In the genomic region with DNA sequence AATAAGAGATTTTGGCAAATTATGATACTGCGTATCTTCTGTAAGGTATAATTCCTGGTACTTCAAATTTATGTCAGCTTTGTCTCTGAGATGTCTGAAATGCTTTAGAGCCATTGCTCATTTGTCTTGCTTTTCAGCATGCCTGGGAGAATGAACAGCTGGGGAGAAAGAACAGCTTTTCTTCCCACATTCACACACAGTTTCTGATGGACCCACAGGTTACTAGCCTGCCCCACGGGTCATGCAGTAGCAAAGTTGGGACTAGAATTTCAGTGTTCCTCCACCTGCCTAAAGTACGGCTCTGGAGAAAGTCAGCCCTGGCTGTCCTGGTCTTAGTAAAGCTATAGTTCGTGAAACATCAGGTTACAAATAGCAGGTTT, we compare ENCODE assay signal across 28 cellular contexts. TPM values are rescaled to one million over a fixed set of nuclear protein-coding genes. Genes with fewer than 3 reads are reported as not detected.
DNase-seq lines count a peak whose midpoint lies in the region; ATAC-seq and TF ChIP-seq lines count a peak whose summit lies in the region.
"Had no signal": no experiment of that assay in that cellular context is flagged by ENCODE, and none has a peak within 500 bp of the region (broad histone marks: within the 10 kb centered on the region; RNA-seq: fewer than 3 reads in every experiment).

No MANE protein-coding gene starts in this region.

- H3K4me3 ChIP-seq in BE2C (ENCODE audit: low read depth, low read length): no peak overlapping the region
- H3K4me3 ChIP-seq: left ventricle myocardium inferior, MG63, spleen had no signal

- H3K36me3 Mint-ChIP-seq in activated T-cell treated with anti-CD3 and anti-CD28 coated beads, Interleukin-2, amount 50 U/mL, for 24 hours (ENCODE audit: low read depth): peaks cover 71% of the 10 kb centered on the region
- H3K36me3 Mint-ChIP-seq in chondrocyte (ENCODE audit: low read depth) (peaks cover 16% of the 10 kb centered on the region), osteocyte (ENCODE audit: unreplicated experiment) (peaks cover 3% of the 10 kb centered on the region)
- H3K36me3 Mint-ChIP-seq in activated naive CD8-positive, alpha-beta T cell treated with anti-CD3 and anti-CD28 coated beads for 36 hours: peaks cover 42% of the 10 kb centered on the region

- H3K9me3 ChIP-seq in BE2C: no peaks in the 10 kb centered on the region
- H3K9me3 ChIP-seq: left ventricle myocardium inferior, MG63 had no signal

- H3K4me1 ChIP-seq in BE2C: peaks cover 4% of the 10 kb centered on the region

- peaks cover 71% of the 10 kb centered on the region for H3K4me1 Mint-ChIP-seq in activated T-cell treated with anti-CD3 and anti-CD28 coated beads, Interleukin-2, amount 50 U/mL, for 24 hours (ENCODE audit: low read depth)
- H3K4me1 Mint-ChIP-seq in chondrocyte (ENCODE audit: low read depth) (peaks cover 94% of the 10 kb centered on the region), osteocyte (ENCODE audit: unreplicated experiment) (peaks cover 63% of the 10 kb centered on the region)
- peaks cover 57% of the 10 kb centered on the region for H3K4me1 Mint-ChIP-seq in activated naive CD8-positive, alpha-beta T cell treated with anti-CD3 and anti-CD28 coated beads for 36 hours

- H3K4me3 Mint-ChIP-seq in activated T-cell treated with anti-CD3 and anti-CD28 coated beads, Interleukin-2, amount 50 U/mL, for 24 hours: no peak overlapping the region
- H3K4me3 Mint-ChIP-seq in chondrocyte (ENCODE audit: unreplicated experiment) (no peak overlapping the region), osteocyte (ENCODE audit: unreplicated experiment) (no peak overlapping the region)
- no peak overlapping the region for H3K4me3 Mint-ChIP-seq in activated naive CD8-positive, alpha-beta T cell treated with anti-CD3 and anti-CD28 coated beads for 36 hours
- H3K4me3 Mint-ChIP-seq: CD14-positive monocyte, type B pancreatic cell had no signal

- no peak for ATAC-seq in HG03025 (IDR thresholded peaks at IDR 0.05; ENCODE audit: low FRiP score, unreplicated experiment)
- ATAC-seq: HepG2; Panc1; stimulated activated naive CD8-positive, alpha-beta T cell treated with anti-CD3 and anti-CD28 coated beads, Interleukin-15, Interleukin-2, amounts not matched to agents 100 U/mL and 50 U/mL, for 24 hours had no signal

- H3K36me3 ChIP-seq in BE2C: peaks cover 4% of the 10 kb centered on the region
- H3K36me3 ChIP-seq: left ventricle myocardium inferior had no signal

- H3K9me3 Mint-ChIP-seq in activated T-cell treated with anti-CD3 and anti-CD28 coated beads, Interleukin-2, amount 50 U/mL, for 24 hours: peaks cover 6% of the 10 kb centered on the region
- H3K9me3 Mint-ChIP-seq in chondrocyte (ENCODE audit: low read depth) (peaks cover 5% of the 10 kb centered on the region), osteocyte (ENCODE audit: unreplicated experiment) (no peaks in the 10 kb centered on the region)
- peaks cover 10% of the 10 kb centered on the region for H3K9me3 Mint-ChIP-seq in activated naive CD8-positive, alpha-beta T cell treated with anti-CD3 and anti-CD28 coated beads for 36 hours
- H3K9me3 Mint-ChIP-seq: type B pancreatic cell had no signal

- no peaks in the 10 kb centered on the region for H3K27me3 Mint-ChIP-seq in activated T-cell treated with anti-CD3 and anti-CD28 coated beads, Interleukin-2, amount 50 U/mL, for 24 hours
- H3K27me3 Mint-ChIP-seq in chondrocyte (ENCODE audit: low read depth): no peaks in the 10 kb centered on the region
- H3K27me3 Mint-ChIP-seq in osteocyte (ENCODE audit: unreplicated experiment): no peaks in the 10 kb centered on the region
- H3K27me3 Mint-ChIP-seq in activated naive CD8-positive, alpha-beta T cell treated with anti-CD3 and anti-CD28 coated beads for 36 hours: peaks cover 9% of the 10 kb centered on the region

- in situ Hi-C loops in KBM-7 (cut with MboI; ENCODE audit: low pct_unique_long_range_greater_than_20kb, low sequenced_read_pairs): no loop called here

- TF ChIP-seq CTCF in chondrocyte (IDR thresholded peaks at IDR 0.05): no peak
- TF ChIP-seq CTCF in osteocyte (IDR thresholded peaks at IDR 0.05): no peak
- no peak for TF ChIP-seq CTCF in BE2C (IDR thresholded peaks at IDR 0.05; ENCODE audit: low read depth, low read length)

- DNase-seq in activated T-cell treated with anti-CD3 and anti-CD28 coated beads, Interleukin-2, amount 50 U/mL, for 24 hours: no peak
- no peak for DNase-seq in activated T-cell treated with anti-CD3 and anti-CD28 coated beads, Interleukin-2, amount 50 U/mL, for 48 hours
- DNase-seq in chondrocyte (ENCODE audit: low spot score) (no peak), osteocyte (ENCODE audit: extremely low spot score, unreplicated experiment) (no peak), BE2C (no peak), KBM-7 (no peak)
- DNase-seq in activated naive CD8-positive, alpha-beta T cell treated with anti-CD3 and anti-CD28 coated beads for 36 hours: no peak
- DNase-seq: activated CD4-positive, alpha-beta T cell treated with anti-CD3 and anti-CD28 coated beads, Interleukin-2, amount 50 U/mL, for 4 hours; activated naive CD4-positive, alpha-beta T cell; activated T-cell treated with anti-CD3 and anti-CD28 coated beads for 4 hours; amniotic stem cell; central memory CD4-positive, alpha-beta T cell; GOT3; left ventricle myocardium inferior; MG63; NCI-H1436; NCI-H510A treated with DMSO at 0.1 percent for 48 hours; NK-92 treated with Interleukin-12 subunit alpha and Interleukin-12 subunit beta, amount 100 ng/mL, for 24 hours; spleen; stimulated activated CD4-positive, alpha-beta T cell treated with anti-CD3 and anti-CD28 coated beads, Interleukin-4, amount 100 ng/mL, for 24 hours; stimulated activated naive CD8-positive, alpha-beta T cell treated with anti-CD3 and anti-CD28 coated beads, Interleukin-15, Interleukin-2, amounts not matched to agents 100 U/mL and 50 U/mL, for 24 hours; T-helper 2 cell; WERI-Rb-1 had no signal

- H3K27ac Mint-ChIP-seq in activated T-cell treated with anti-CD3 and anti-CD28 coated beads, Interleukin-2, amount 50 U/mL, for 24 hours: peak overlapping the region; percentile 60
- H3K27ac Mint-ChIP-seq in chondrocyte (ENCODE audit: unreplicated experiment) (peak overlapping the region; percentile 91), osteocyte (ENCODE audit: unreplicated experiment) (peak overlapping the region; percentile 9)
- no peak overlapping the region for H3K27ac Mint-ChIP-seq in activated naive CD8-positive, alpha-beta T cell treated with anti-CD3 and anti-CD28 coated beads for 36 hours
- H3K27ac Mint-ChIP-seq: type B pancreatic cell had no signal

- H3K27me3 ChIP-seq in BE2C: no peaks in the 10 kb centered on the region
- H3K27me3 ChIP-seq: MG63, spleen had no signal

RNA-seq across cellular contexts. Expression of gene GALNT2, which starts 12.2 kb away (rescaled TPM):
- 210 to 276 TPM (median 223 TPM) in 3 replicates for total RNA-seq in chondrocyte
- 149 TPM in 2 replicates for total RNA-seq in osteocyte
- 49.5 TPM for polyA plus RNA-seq in BE2C (2012; ENCODE audit: insufficient read depth, insufficient read length, low read depth)
- 10 to 100 TPM; 46.5 to 48.2 TPM for total RNA-seq in activated naive CD8-positive, alpha-beta T cell treated with anti-CD3 and anti-CD28 coated beads for 36 hours
